ENCODE assay signal across 17 cellular contexts in the genomic region with DNA sequence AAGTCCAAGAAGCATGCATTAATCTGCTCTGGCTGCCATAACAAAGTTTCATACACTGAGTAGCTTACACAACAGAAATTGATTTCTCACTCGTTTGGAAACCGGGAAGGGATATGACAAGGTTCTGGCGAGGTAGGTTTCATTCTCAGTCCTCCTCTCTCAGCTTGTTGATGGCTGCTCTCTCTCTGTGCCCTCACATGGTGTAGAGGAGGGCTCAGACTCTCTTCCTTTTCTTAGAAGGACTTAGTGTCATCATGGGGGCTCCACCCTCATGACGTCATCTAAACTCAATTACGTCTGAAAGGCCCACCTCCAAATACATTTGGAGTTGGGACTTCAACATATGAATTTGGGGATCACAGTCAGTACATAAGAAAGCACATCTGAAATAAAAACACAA. TPM values are rescaled to one million over a fixed set of nuclear protein-coding genes. Genes with fewer than 3 reads are reported as not detected.
DNase-seq lines count a peak whose midpoint lies in the region; ATAC-seq, FAIRE-seq and TF ChIP-seq lines count a peak whose summit lies in the region.
"Had no signal": no experiment of that assay in that cellular context is flagged by ENCODE, and none has a peak within 500 bp of the region (broad histone marks: within the 10 kb centered on the region; RNA-seq: fewer than 3 reads in every experiment).

No MANE protein-coding gene starts in this region.

- H3K27ac ChIP-seq in GM12878 (ENCODE audit: control insufficient read depth, insufficient read depth) = no peak overlapping the region
- no peak overlapping the region for H3K27ac ChIP-seq in right cardiac atrium (ENCODE audit: low read length)
- H3K27ac ChIP-seq: lower lobe of right lung, psoas muscle had no signal

- H3K4me1 ChIP-seq in GM12878 (ENCODE audit: control insufficient read depth, insufficient read depth, low read length) (peaks cover 3% of the 10 kb centered on the region; the same call in 1 of the 2 replicates), right cardiac atrium (ENCODE audit: control insufficient read depth, insufficient read depth, low read length) (no peaks in the 10 kb centered on the region)
- H3K4me1 ChIP-seq: HAP-1, lower lobe of right lung, psoas muscle had no signal

- intact Hi-C loops in GM12878 (cut with micrococcal nuclease; ENCODE audit: unreplicated experiment) = loop anchor here (1.0 kb wide), 3 partner anchors 100 to 200 kb away; no protein-coding TSS in a partner anchor
- intact Hi-C loops in right cardiac atrium (cut with DNase I) = no loop called here

- ATAC-seq in GM18498 (IDR thresholded peaks at IDR 0.05; ENCODE audit: unreplicated experiment) = peak; percentile 67
- peak; percentile 73 for ATAC-seq in HG02973 (IDR thresholded peaks at IDR 0.05; ENCODE audit: unreplicated experiment)
- peak; percentile 86 for ATAC-seq in GM12878
- ATAC-seq in right cardiac atrium = no peak
- ATAC-seq: natural killer cell, Panc1, psoas muscle had no signal

- RAD21 ChIA-PET in GM12878 (lab: Charles Lee; ENCODE audit: unreplicated experiment) = interaction anchor here (0.5 to 2.4 kb wide), 4 partner anchors 101 to 1255 kb away, joined by 3 to 10 read pairs (median 4); no protein-coding TSS in a partner anchor

- no peaks in the 10 kb centered on the region for H4K20me1 ChIP-seq in GM12878 (ENCODE audit: control insufficient read depth, insufficient read depth)

- H3K9ac ChIP-seq in GM12878 (ENCODE audit: control insufficient read depth, insufficient read depth, low read length) = no peak overlapping the region

- BruUV-seq in GM12878 (replicated peaks; lab: Mats Ljungman, UMichigan) = no TSS peak

- WGBS in GM12878 (ENCODE audit: insufficient coverage, insufficient replicate concordance, low lambda C conversion rate, missing lambda C conversion rate) = 0% methylated on average over 5 of the region's 5 CpGs
- WGBS in right cardiac atrium = 58% methylated on average over 5 of the region's 5 CpGs

- CTCF ChIA-PET in GM12878 (lab: Yijun Ruan, JAX) = interaction anchor here (1.5 to 5.2 kb wide), 6 partner anchors 12 to 200 kb away, joined by 3 to 35 read pairs (median 9); no protein-coding TSS in a partner anchor

- TF ChIP-seq EP300 in GM12878 (IDR thresholded peaks at IDR 0.05; ENCODE audit: borderline replicate concordance in 1 of 2, control insufficient read depth in 1 of 2, low read depth in 2 of 2, low read length in 2 of 2) = no peak

- SMC1A ChIA-PET in GM12878 (lab: Charles Lee; ENCODE audit: uncharacterized antibody, unreplicated experiment) = interaction anchor here (0.7 to 1.3 kb wide), 3 partner anchors 162 to 186 kb away, joined by 3 to 5 read pairs (median 3); no protein-coding TSS in a partner anchor

- H3K4me3 ChIP-seq in GM12878 (no peak overlapping the region), right cardiac atrium (ENCODE audit: low read length) (no peak overlapping the region)
- H3K4me3 ChIP-seq: HAP-1, lower lobe of right lung, psoas muscle had no signal

- no peak for TF ChIP-seq RAD21 in GM12878 (IDR thresholded peaks at IDR 0.05; ENCODE audit: insufficient read depth, low read depth, low read length)

- H3K9me3 ChIP-seq in GM12878 (replicated peaks; ENCODE audit: control insufficient read depth, insufficient read depth, low read length) (no peaks in the 10 kb centered on the region), right cardiac atrium (ENCODE audit: control insufficient read depth, low read length) (no peaks in the 10 kb centered on the region)
- H3K9me3 ChIP-seq: HAP-1, lower lobe of right lung, psoas muscle had no signal

- in situ Hi-C loops in GM12878 (cut with MboI) = no loop called here

- H2AFZ ChIP-seq in GM12878 (ENCODE audit: control insufficient read depth, low read depth, low read length) = no peak overlapping the region

- no peak for FAIRE-seq in GM12878 (lab: Jason Lieb, UNC)

- POLR2A ChIA-PET in GM12878 (lab: Charles Lee) = no interaction called here

- H3K36me3 ChIP-seq in GM12878 (ENCODE audit: control insufficient read depth in 2 of 2, insufficient read depth in 2 of 2, low read length in 1 of 2) = no peaks in the 10 kb centered on the region
- H3K36me3 ChIP-seq: HAP-1, lower lobe of right lung had no signal

- no peak overlapping the region; the same call in 1 of the 2 replicates for H3K4me2 ChIP-seq in GM12878 (ENCODE audit: control insufficient read depth, insufficient read depth)

- no peaks in the 10 kb centered on the region for H3K79me2 ChIP-seq in GM12878 (ENCODE audit: control insufficient read depth, insufficient read depth, low read length)

- no peak for TF ChIP-seq POLR2A in GM12878 (IDR thresholded peaks at IDR 0.05; ENCODE audit: low read depth, low read length)

- H3K27me3 ChIP-seq in GM12878 (replicated peaks in 1 of 2; ENCODE audit: control insufficient read depth in 2 of 2, insufficient read depth in 2 of 2, low read length in 1 of 2) (no peaks in the 10 kb centered on the region), right cardiac atrium (ENCODE audit: control insufficient read depth, insufficient read depth) (peaks cover 2% of the 10 kb centered on the region)

- DNase-seq in GM19238 (ENCODE audit: insufficient read length, low spot score) (peak; percentile 7), GM12878 (ENCODE audit: low read depth, low spot score) (no peak), NCI-H524 treated with DMSO at 0.1 percent for 48 hours (lab: John Stamatoyannopoulos, UW) (no peak), ecto neural progenitor cell (ENCODE audit: low spot score) (no peak), DMS153 (lab: John Stamatoyannopoulos, UW) (no peak), right cardiac atrium (no peak)
- DNase-seq: caudate nucleus, lower lobe of right lung, natural killer cell, NCI-H187 treated with DMSO at 0.1 percent for 48 hours, NCI-H510A treated with DMSO at 0.1 percent for 48 hours, psoas muscle had no signal

- no peak for TF ChIP-seq CTCF in GM12878 (IDR thresholded peaks at IDR 0.05 in 2 of 3, conservative IDR thresholded peaks at IDR 0.05 in 1 of 3; ENCODE audit: control insufficient read depth in 2 of 3, extremely low read depth in 1 of 3, insufficient read depth in 1 of 3, low read depth in 3 of 3, low read length in 3 of 3)

TF ChIP-seq in GM12878, 131 proteins besides CTCF, POLR2A, EP300 and RAD21:
- TF ChIP-seq MTA2 (IDR thresholded peaks at IDR 0.05; ENCODE audit: low read depth) = no peak
- TF ChIP-seq RUNX3 (IDR thresholded peaks at IDR 0.05; ENCODE audit: low read length) = no peak
- TF ChIP-seq MEF2A (IDR thresholded peaks at IDR 0.05; ENCODE audit: insufficient read depth, low read depth, low read length) = no peak
- no peak for TF ChIP-seq BACH1 (IDR thresholded peaks at IDR 0.05; ENCODE audit: borderline replicate concordance)
- 0 out of 2 replicates have a peak, but pooled peaks have one; percentile 19 for TF ChIP-seq CREM (IDR thresholded peaks at IDR 0.05; ENCODE audit: low read depth)
- peak; percentile 53; the same call in 1 of the 2 replicates for TF ChIP-seq CREB1 (IDR thresholded peaks at IDR 0.05; ENCODE audit: low read depth)
- no peak for TF ChIP-seq SMC3 (IDR thresholded peaks at IDR 0.05; ENCODE audit: borderline replicate concordance, low read length)
- TF ChIP-seq SUZ12 (IDR thresholded peaks at IDR 0.05; ENCODE audit: unreplicated experiment) = no peak
- no peak for TF ChIP-seq ZNF207 (IDR thresholded peaks at IDR 0.05; ENCODE audit: borderline replicate concordance)
- no peak for TF ChIP-seq SIX5 (IDR thresholded peaks at IDR 0.05; ENCODE audit: low read depth, low read length, severe bottlenecking)
- TF ChIP-seq SPI1 (IDR thresholded peaks at IDR 0.05; ENCODE audit: borderline replicate concordance, insufficient read depth, low read depth, low read length) = no peak
- TF ChIP-seq, protein P1, sequence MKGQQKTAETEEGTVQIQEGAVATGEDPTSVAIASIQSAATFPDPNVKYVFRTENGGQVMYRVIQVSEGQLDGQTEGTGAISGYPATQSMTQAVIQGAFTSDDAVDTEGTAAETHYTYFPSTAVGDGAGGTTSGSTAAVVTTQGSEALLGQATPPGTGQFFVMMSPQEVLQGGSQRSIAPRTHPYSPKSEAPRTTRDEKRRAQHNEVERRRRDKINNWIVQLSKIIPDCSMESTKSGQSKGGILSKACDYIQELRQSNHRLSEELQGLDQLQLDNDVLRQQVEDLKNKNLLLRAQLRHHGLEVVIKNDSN (IDR thresholded peaks at IDR 0.05; ENCODE audit: borderline replicate concordance, extremely low read length, insufficient read depth, low read depth, low read length) = no peak
- no peak for TF ChIP-seq ETV6 (conservative IDR thresholded peaks at IDR 0.05 in 1 of 2, IDR thresholded peaks at IDR 0.05 in 1 of 2; ENCODE audit: borderline replicate concordance in 1 of 2, low read depth in 1 of 2)
- TF ChIP-seq ATF7 (IDR thresholded peaks at IDR 0.05; ENCODE audit: low read depth) = peak; percentile 85
- TF ChIP-seq NR2F1 (conservative IDR thresholded peaks at IDR 0.05) = no peak

RNA-seq across cellular contexts. Expression of a gene that starts 18.6 kb away (rescaled TPM):
- not detected in 2 replicates for total RNA-seq in GM12878 (2013; cell fraction: nucleolus; rRNA removed)
- total RNA-seq in GM12878 (2014; rRNA removed) = not detected in 2 replicates
- total RNA-seq in GM12878 (2014; rRNA removed; fragmentation: Illumina TruSeq; extraction: Trizol) = not detected in 2 replicates
- total RNA-seq in GM12878 (2021) = not detected in 2 replicates
- polyA plus RNA-seq in GM12878 (2011; ENCODE audit: low read depth) = not detected
- polyA plus RNA-seq in GM12878 (2011; rRNA removed) = not detected in 2 replicates
- not detected in 2 replicates for polyA plus RNA-seq in GM12878 (2011; cell fraction: cytosol; rRNA removed)
- polyA plus RNA-seq in GM12878 (2011; cell fraction: nucleus; rRNA removed) = not detected in 2 replicates
- polyA plus RNA-seq in GM12878 (2012) = not detected in 2 replicates
- not detected in 2 replicates for polyA plus RNA-seq in GM12878 (2014; fragmentation: Illumina TruSeq; extraction: Trizol)
- not detected for polyA plus RNA-seq in GM12878 (2014; fragmentation: Nextera tagmentation; extraction: Ambion mirVana)
- not detected in 2 replicates for polyA plus RNA-seq in GM12878 (2014; rRNA removed)
- not detected for polyA plus RNA-seq in GM12878 (2016; fragmentation: Nextera tagmentation; extraction: Ambion mirVana)
- not detected in 2 replicates for polyA minus RNA-seq in GM12878 (2011; rRNA and poly(A)+ RNA removed)
- polyA minus RNA-seq in GM12878 (2011; cell fraction: cytosol; rRNA and poly(A)+ RNA removed) = not detected in 2 replicates
- polyA minus RNA-seq in GM12878 (2011; cell fraction: nucleus; rRNA and poly(A)+ RNA removed) = not detected in 2 replicates
- not detected for total RNA-seq in right cardiac atrium
- not detected for polyA plus RNA-seq in right cardiac atrium
- total RNA-seq: lower lobe of right lung, natural killer cell, psoas muscle had no signal
- polyA plus RNA-seq: CD14-positive monocyte, psoas muscle had no signal

Comparison
In these comparisons a context has a peak if more than half of its experiments do, and no peak if none do; other contexts are left out.
1. ATAC-seq: peak in GM18498 (single experiment), HG02973 (single experiment) and GM12878 (single experiment); none in right cardiac atrium (0 of 2).